Comparison of ENCODE assay signal across 9 cellular contexts in the genomic region with DNA sequence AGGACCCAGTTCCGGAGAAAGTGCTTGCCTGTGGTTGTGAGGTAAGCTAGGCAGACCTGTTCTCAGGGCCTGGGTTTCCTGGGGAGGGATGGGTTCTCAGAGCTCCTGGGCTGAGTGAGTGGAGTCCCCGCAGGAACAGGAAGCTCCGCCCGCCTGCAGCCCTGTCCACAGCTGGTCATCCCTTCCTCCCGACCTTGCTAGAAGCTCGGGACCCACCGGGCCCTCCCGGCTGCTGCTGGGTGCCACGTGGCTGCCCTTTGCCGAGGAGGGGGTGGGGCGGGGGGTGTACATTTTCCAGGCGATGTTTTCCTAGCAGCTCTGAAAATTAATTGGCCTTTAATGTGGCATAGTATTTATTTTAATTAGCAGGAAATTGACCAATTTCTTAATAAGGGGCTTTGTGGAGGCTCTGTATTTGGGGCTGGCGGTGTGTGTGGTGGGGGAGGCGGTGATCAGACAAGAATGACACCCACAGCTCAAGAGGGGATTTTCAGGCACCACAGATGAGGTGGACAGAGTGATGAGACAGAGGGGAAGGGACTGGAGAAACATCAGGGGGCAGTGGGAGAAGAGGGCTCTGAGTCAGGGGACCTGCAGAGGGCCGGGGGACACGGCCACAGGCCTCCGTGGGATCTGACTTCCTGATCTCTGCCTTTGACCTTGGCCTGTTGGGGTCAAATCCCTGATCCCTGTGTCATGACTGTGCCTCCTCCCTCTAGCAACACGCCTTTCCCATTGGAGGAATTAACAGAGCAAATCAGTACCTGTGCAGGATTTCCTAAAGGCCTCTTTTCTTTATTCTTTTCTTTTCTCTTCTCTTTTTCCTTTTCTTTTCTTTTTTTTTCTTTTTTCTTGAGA.
A peak's percentile ranks its signal among the peaks of the same experiment; 100 is the strongest.
DNase-seq lines count a peak whose midpoint lies in the region; ATAC-seq and TF ChIP-seq lines count a peak whose summit lies in the region.
"Had no signal": no experiment of that assay in that cellular context is flagged by ENCODE, and none has a peak within 500 bp of the region (broad histone marks: within the 10 kb centered on the region; RNA-seq: fewer than 3 reads in every experiment).

No MANE protein-coding gene starts in this region.

- no peak for TF ChIP-seq POLR2A in uterus (IDR thresholded peaks at IDR 0.05)

- H3K36me3 Mint-ChIP-seq in H9 (ENCODE audit: insufficient read depth in 1 of 3, low read depth in 3 of 3), result no peaks in the 10 kb centered on the region; a peak in 1 of 7 replicates
- H3K36me3 Mint-ChIP-seq in dendritic cell treated with granulocyte-macrophage colony-stimulating factor and Interleukin-4, amounts not matched to agents 40 ng/mL and 50 ng/mL, for 4 days (ENCODE audit: low read depth), result no peaks in the 10 kb centered on the region

- no CpG with 5 or more reads among the region's 18 CpGs for WGBS in H9 (ENCODE audit: extremely low coverage, insufficient read length, low lambda C conversion rate)

- H3K23me2 ChIP-seq in H9 (ENCODE audit: insufficient read length, low read depth, low read length, poor library complexity, severe bottlenecking), result no peaks in the 10 kb centered on the region

- H2BK15ac ChIP-seq in H9 (ENCODE audit: low read depth, low read length), result no peak overlapping the region

- H3K27ac ChIP-seq in BLaER1 treated with 17β-estradiol and CSF1 and Interleukin-3, amounts not matched to agents 10 nM and 100 nM, result peak overlapping the region in 9 of 11 experiments; percentile 4 to 51 (median 17); a peak in 6 of 22 replicates
- H3K27ac ChIP-seq in H9 (ENCODE audit: insufficient read length, low read depth, low read length) (no peak overlapping the region), uterus (no peak overlapping the region)

- TF ChIP-seq CTCF in H9 (conservative IDR thresholded peaks at IDR 0.05) (no peak), mucosa of descending colon (IDR thresholded peaks at IDR 0.05) (no peak), uterus (IDR thresholded peaks at IDR 0.05) (no peak)

- no peaks in the 10 kb centered on the region; a peak in 1 of 5 replicates for H3K9me3 Mint-ChIP-seq in H9
- no peaks in the 10 kb centered on the region for H3K9me3 Mint-ChIP-seq in dendritic cell treated with granulocyte-macrophage colony-stimulating factor and Interleukin-4, amounts not matched to agents 40 ng/mL and 50 ng/mL, for 4 days

- H3K4me1 Mint-ChIP-seq in H9, result peaks cover 2 to 16% of the 10 kb centered on the region in 2 experiments; a peak in 3 of 4 replicates
- H3K4me1 Mint-ChIP-seq in dendritic cell treated with granulocyte-macrophage colony-stimulating factor and Interleukin-4, amounts not matched to agents 40 ng/mL and 50 ng/mL, for 4 days (ENCODE audit: low read depth), result peaks cover 27% of the 10 kb centered on the region

- H2BK120ac ChIP-seq in H9 (ENCODE audit: low read depth, low read length, poor library complexity, severe bottlenecking), result no peak overlapping the region

- H3K23ac ChIP-seq in H9 (ENCODE audit: insufficient read length, low read depth, low read length), result no peak overlapping the region

- H3K4me3 ChIP-seq in BLaER1 treated with 17β-estradiol and CSF1 and Interleukin-3, amounts not matched to agents 10 nM and 100 nM, result no peak overlapping the region
- H3K4me3 ChIP-seq in mucosa of descending colon, result no peak overlapping the region
- H3K4me3 ChIP-seq in uterus, result no peak overlapping the region

- H3K79me1 ChIP-seq in H9 (ENCODE audit: insufficient read depth, low read depth, low read length, poor library complexity, severe bottlenecking), result no peaks in the 10 kb centered on the region

- no peak overlapping the region for H3K4ac ChIP-seq in H9 (ENCODE audit: low read depth, low read length)

- no peak overlapping the region for H2BK5ac ChIP-seq in H9 (ENCODE audit: insufficient read length, low read length)

- no peak overlapping the region for H2BK20ac ChIP-seq in H9 (ENCODE audit: low read depth, low read length, poor library complexity, severe bottlenecking)

- peaks cover 0 to 4% (median 0%) of the 10 kb centered on the region in 11 experiments; a peak in 2 of 22 replicates for H3K9me3 ChIP-seq in BLaER1 treated with 17β-estradiol and CSF1 and Interleukin-3, amounts not matched to agents 10 nM and 100 nM (replicated peaks in 1 of 11)
- no peaks in the 10 kb centered on the region for H3K9me3 ChIP-seq in H9 (ENCODE audit: control insufficient read depth, low read depth, low read length)
- H3K9me3 ChIP-seq in mucosa of descending colon, result no peaks in the 10 kb centered on the region
- no peaks in the 10 kb centered on the region for H3K9me3 ChIP-seq in uterus

- no peak overlapping the region for H3K27ac Mint-ChIP-seq in H9
- H3K27ac Mint-ChIP-seq in dendritic cell treated with granulocyte-macrophage colony-stimulating factor and Interleukin-4, amounts not matched to agents 40 ng/mL and 50 ng/mL, for 4 days, result peak overlapping the region; percentile 24

- H4K8ac ChIP-seq in H9 (replicated peaks; ENCODE audit: insufficient read length, low read depth, low read length), result no peak overlapping the region

- peak; percentile 44 for ATAC-seq in mucosa of descending colon
- ATAC-seq in GM21447 (IDR thresholded peaks at IDR 0.05; ENCODE audit: unreplicated experiment), result no peak

- no peak overlapping the region for H4K5ac ChIP-seq in H9 (ENCODE audit: insufficient read length, low read depth, low read length)

- H3K14ac ChIP-seq in H9 (ENCODE audit: insufficient read depth, low read length), result no peak overlapping the region; the same call in 1 of the 2 replicates

- no peaks in the 10 kb centered on the region for H4K20me1 ChIP-seq in BLaER1 treated with 17β-estradiol and CSF1 and Interleukin-3, amounts not matched to agents 10 nM and 100 nM
- H4K20me1 ChIP-seq in H9 (ENCODE audit: control insufficient read depth, insufficient read depth, insufficient read length), result no peaks in the 10 kb centered on the region

- H3K56ac ChIP-seq in H9 (ENCODE audit: insufficient read length, low read depth, low read length), result no peak overlapping the region

- no peak overlapping the region for H2BK12ac ChIP-seq in H9 (ENCODE audit: insufficient read length, low read depth, low read length)

- peaks cover 21 to 62% (median 47%) of the 10 kb centered on the region in 10 experiments for H3K4me1 ChIP-seq in BLaER1 treated with 17β-estradiol and CSF1 and Interleukin-3, amounts not matched to agents 10 nM and 100 nM
- H3K4me1 ChIP-seq in H9 (ENCODE audit: insufficient read depth, low read length) (no peaks in the 10 kb centered on the region), mucosa of descending colon (ENCODE audit: low read depth) (no peaks in the 10 kb centered on the region), uterus (no peaks in the 10 kb centered on the region)

- peak; percentile 46 for DNase-seq in H9
- no peak for DNase-seq in mucosa of descending colon
- DNase-seq in epidermal melanocyte (ENCODE audit: insufficient read length, low spot score), result no peak
- DNase-seq in HuH-7 (ENCODE audit: low spot score), result no peak
- DNase-seq in uterus, result no peak
- DNase-seq: activated naive CD4-positive, alpha-beta T cell treated with Interleukin-2 at 50 U/mL for 16 hours had no signal

- H3K9ac ChIP-seq in BLaER1 treated with 17β-estradiol and CSF1 and Interleukin-3, amounts not matched to agents 10 nM and 100 nM, result peak overlapping the region in 8 of 11 experiments; percentile 7 to 54 (median 25); a peak in 10 of 22 replicates
- no peak overlapping the region for H3K9ac ChIP-seq in H9 (ENCODE audit: extremely low read depth, insufficient read length, low read length)

- no peak overlapping the region for H2AK5ac ChIP-seq in H9 (ENCODE audit: insufficient read length, low read length)

- no peak overlapping the region for H2AFZ ChIP-seq in H9 (ENCODE audit: low read length)

- no peak overlapping the region for H3K4me3 Mint-ChIP-seq in H9
- no peak overlapping the region for H3K4me3 Mint-ChIP-seq in dendritic cell treated with granulocyte-macrophage colony-stimulating factor and Interleukin-4, amounts not matched to agents 40 ng/mL and 50 ng/mL, for 4 days

- H3T11ph ChIP-seq in H9 (ENCODE audit: low read length), result no peak overlapping the region

- peak overlapping the region; percentile 52 to 76 (median 67) for H3K4me2 ChIP-seq in BLaER1 treated with 17β-estradiol and CSF1 and Interleukin-3, amounts not matched to agents 10 nM and 100 nM
- no peak overlapping the region for H3K4me2 ChIP-seq in H9 (ENCODE audit: insufficient read depth, insufficient read length, low read length)

- H3K18ac ChIP-seq in H9 (ENCODE audit: insufficient read length, low read depth, low read length), result no peak overlapping the region

- H4K91ac ChIP-seq in H9 (ENCODE audit: insufficient read length, low read depth, low read length), result no peak overlapping the region

- H3K36me3 ChIP-seq in BLaER1 treated with 17β-estradiol and CSF1 and Interleukin-3, amounts not matched to agents 10 nM and 100 nM, result no peaks in the 10 kb centered on the region
- H3K36me3 ChIP-seq in mucosa of descending colon (ENCODE audit: low read depth) (no peaks in the 10 kb centered on the region), uterus (no peaks in the 10 kb centered on the region)

- intact Hi-C loops in dendritic cell treated with granulocyte-macrophage colony-stimulating factor and Interleukin-4, amounts not matched to agents 40 ng/mL and 50 ng/mL, for 4 days (cut with micrococcal nuclease), result no loop called here
- intact Hi-C loops in mucosa of descending colon (cut with DNase I, micrococcal nuclease), result no loop called here
- intact Hi-C loops in uterus (cut with DNase I; ENCODE audit: low total_unique reads), result no loop called here

- H3K27me3 ChIP-seq in BLaER1 treated with 17β-estradiol and CSF1 and Interleukin-3, amounts not matched to agents 10 nM and 100 nM, result no peaks in the 10 kb centered on the region
- no peaks in the 10 kb centered on the region for H3K27me3 ChIP-seq in H9 (ENCODE audit: insufficient read depth, low read length)
- H3K27me3 ChIP-seq in uterus, result no peaks in the 10 kb centered on the region

- peaks cover 28% of the 10 kb centered on the region for H3K27me3 Mint-ChIP-seq in H9 (ENCODE audit: low read depth)
- H3K27me3 Mint-ChIP-seq in dendritic cell treated with granulocyte-macrophage colony-stimulating factor and Interleukin-4, amounts not matched to agents 40 ng/mL and 50 ng/mL, for 4 days, result peaks cover 8% of the 10 kb centered on the region

- H3K79me2 ChIP-seq in H9 (ENCODE audit: insufficient read depth, low read length), result no peaks in the 10 kb centered on the region

Comparison
In these comparisons a context has a peak if more than half of its experiments do, and no peak if none do; other contexts are left out.
1. H3K27ac ChIP-seq: peak in BLaER1 treated with 17β-estradiol and CSF1 and Interleukin-3, amounts not matched to agents 10 nM and 100 nM (9 of 11); none in H9 (single experiment) and uterus (0 of 2).